Comparison of ENCODE assay signal across 14 cellular contexts in genomic region chr7:55021951-55022617, GRCh38. TPM values are rescaled to one million over a fixed set of nuclear protein-coding genes. Genes with fewer than 3 reads are reported as not detected.
DNase-seq lines count a peak whose midpoint lies in the region; ATAC-seq, FAIRE-seq and TF ChIP-seq lines count a peak whose summit lies in the region.
"Had no signal": no experiment of that assay in that cellular context is flagged by ENCODE, and none has a peak within 500 bp of the region (broad histone marks: within the 10 kb centered on the region; RNA-seq: fewer than 3 reads in every experiment).

No MANE protein-coding gene starts in this region.

- WGBS in right cardiac atrium: 65% methylated on average over 13 of the region's 13 CpGs

- no peak for FAIRE-seq in D721Med (lab: Jason Lieb, UNC)
- FAIRE-seq: colon had no signal

- intact Hi-C loops in right cardiac atrium (cut with DNase I): no loop called here

- H3K9me3 ChIP-seq in adipocyte (ENCODE audit: control insufficient read depth, low read length) (no peaks in the 10 kb centered on the region), right cardiac atrium (ENCODE audit: control insufficient read depth, low read length) (no peaks in the 10 kb centered on the region), skeletal muscle satellite cell (replicated peaks; ENCODE audit: low read length) (no peaks in the 10 kb centered on the region)
- H3K9me3 ChIP-seq: mucosa of descending colon, SJSA1 had no signal

- H3K27ac ChIP-seq in C4-2B (peak overlapping the region; percentile 26), right cardiac atrium (ENCODE audit: low read length) (peak overlapping the region; percentile 56)
- H3K27ac ChIP-seq: SJSA1 had no signal

- H3K36me3 ChIP-seq in adipocyte (ENCODE audit: control insufficient read depth, insufficient read depth, low read length, severe bottlenecking): no peaks in the 10 kb centered on the region
- peaks cover 17% of the 10 kb centered on the region for H3K36me3 ChIP-seq in skeletal muscle satellite cell (ENCODE audit: insufficient read depth, low read length)

- DNase-seq in adipocyte (ENCODE audit: low read depth) (no peak), right cardiac atrium (no peak), D721Med (ENCODE audit: insufficient read length, low spot score) (no peak), ecto neural progenitor cell (ENCODE audit: low spot score) (no peak), A172 (ENCODE audit: low spot score) (no peak)
- no peak for DNase-seq in activated CD4-positive, CD25-positive, alpha-beta regulatory T cell treated with anti-CD3 and anti-CD28 coated beads, Interleukin-2, amount 50 U/mL, for 72 hours
- DNase-seq: head of caudate nucleus; mucosa of descending colon; stimulated activated naive CD8-positive, alpha-beta T cell treated with anti-CD3 and anti-CD28 coated beads, Interleukin-15, amount 100 ng/mL, for 72 hours had no signal

- H3K4me2 ChIP-seq in skeletal muscle satellite cell (ENCODE audit: low read length): peak overlapping the region; percentile 89

- peak overlapping the region; percentile 91 for H3K9ac ChIP-seq in adipocyte (ENCODE audit: low read length)
- H3K9ac ChIP-seq in skeletal muscle satellite cell (ENCODE audit: low read depth, low read length): peak overlapping the region; percentile 96

- peak overlapping the region; percentile 88 for H3K4me3 ChIP-seq in adipocyte (ENCODE audit: low read length)
- no peak overlapping the region for H3K4me3 ChIP-seq in right cardiac atrium (ENCODE audit: low read length)
- peak overlapping the region; percentile 90 for H3K4me3 ChIP-seq in skeletal muscle satellite cell (ENCODE audit: low read length)
- H3K4me3 ChIP-seq: mucosa of descending colon, SJSA1 had no signal

- no peak for ATAC-seq in right cardiac atrium
- ATAC-seq: mucosa of descending colon; stimulated activated naive CD8-positive, alpha-beta T cell treated with anti-CD3 and anti-CD28 coated beads, Interleukin-15, amount 100 ng/mL, for 72 hours had no signal

- TF ChIP-seq CTCF in C4-2B (conservative IDR thresholded peaks at IDR 0.05): no peak
- TF ChIP-seq CTCF in D721Med (IDR thresholded peaks at IDR 0.05; ENCODE audit: insufficient read depth, missing control alignments): no peak

- H3K4me1 ChIP-seq in adipocyte (ENCODE audit: control insufficient read depth, insufficient read depth, low read length) (peaks cover 72% of the 10 kb centered on the region), right cardiac atrium (ENCODE audit: control insufficient read depth, insufficient read depth, low read length) (peaks cover 6% of the 10 kb centered on the region), skeletal muscle satellite cell (ENCODE audit: control insufficient read depth, insufficient read depth, low read length) (peaks cover 73% of the 10 kb centered on the region)

- H3K27me3 ChIP-seq in adipocyte (replicated peaks; ENCODE audit: control insufficient read depth, insufficient read depth, low read length) (no peaks in the 10 kb centered on the region), right cardiac atrium (ENCODE audit: control insufficient read depth, insufficient read depth) (no peaks in the 10 kb centered on the region), skeletal muscle satellite cell (ENCODE audit: control insufficient read depth, insufficient read depth, low read length) (no peaks in the 10 kb centered on the region)
- H3K27me3 ChIP-seq: SJSA1 had no signal

RNA-seq across cellular contexts. Expression of gene EGFR, which starts 3.3 kb away (rescaled TPM):
- total RNA-seq in right cardiac atrium: 10 to 100 TPM; 13.3 to 21.8 (median 15.2) TPM
- 4.2 TPM for polyA plus RNA-seq in right cardiac atrium
- 89.1 and 114 TPM in 2 replicates for total RNA-seq in skeletal muscle satellite cell (2012; rRNA removed)
- 75.4 and 79.3 TPM in 2 replicates for total RNA-seq in A172 (2014; rRNA removed; shearing (Covaris generic))
- total RNA-seq: activated T-helper 2 cell treated with anti-CD3 and anti-CD28 coated beads, Interferon-gamma antibody, Interleukin-2, Interleukin-4, amounts not matched to agents 10 μg/mL and 5 μg/mL and 100 μg/mL, durations not matched to agents 14 hours and 24 hours and 36 hours had no signal
